In the genomic region with DNA sequence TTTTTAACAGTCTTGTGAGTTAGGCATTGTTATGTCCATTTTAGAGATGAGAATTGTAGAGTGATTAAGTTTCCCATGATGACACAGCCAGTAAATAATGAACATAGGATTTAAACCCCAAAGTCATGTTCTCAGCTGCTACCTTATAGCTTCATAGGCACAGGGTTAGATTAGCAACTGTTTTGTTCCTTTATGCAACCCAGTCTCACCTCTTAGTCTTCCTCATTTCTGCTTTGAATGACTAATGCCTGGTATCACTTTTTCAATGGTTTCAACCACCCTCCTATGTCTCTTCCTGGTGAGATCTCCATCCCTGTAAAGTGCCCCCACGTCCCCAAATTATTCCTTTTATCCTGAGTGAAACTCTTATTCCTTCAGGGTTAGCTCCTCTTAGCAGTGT, we compare ENCODE assay signal across 30 cellular contexts. TPM values are rescaled to one million over a fixed set of nuclear protein-coding genes. Genes with fewer than 3 reads are reported as not detected.
DNase-seq lines count a peak whose midpoint lies in the region; ATAC-seq and TF ChIP-seq lines count a peak whose summit lies in the region.
"Had no signal": no experiment of that assay in that cellular context is flagged by ENCODE, and none has a peak within 500 bp of the region (broad histone marks: within the 10 kb centered on the region; RNA-seq: fewer than 3 reads in every experiment).

No MANE protein-coding gene starts in this region.

- H3K27me3 Mint-ChIP-seq in MCF 10A (ENCODE audit: insufficient read depth, unreplicated experiment) = no peaks in the 10 kb centered on the region
- no peaks in the 10 kb centered on the region for H3K27me3 Mint-ChIP-seq in central memory CD8-positive, alpha-beta T cell
- H3K27me3 Mint-ChIP-seq: activated CD4-positive, alpha-beta T cell treated with anti-CD3 and anti-CD28 coated beads, Interleukin-2, amount 10 ng/mL, durations not matched to agents 24 days and 14 days; activated naive CD8-positive, alpha-beta T cell had no signal

- H3K9ac ChIP-seq in mammary epithelial cell (ENCODE audit: insufficient read depth, low read length) = no peak overlapping the region
- H3K9ac ChIP-seq: BLaER1 treated with 17β-estradiol and CSF1 and Interleukin-3, amounts not matched to agents 10 nM and 100 nM; parathyroid adenoma had no signal

- BruUV-seq in MCF 10A (replicated peaks; lab: Mats Ljungman, UMichigan) (no TSS peak), mammary epithelial cell (replicated peaks; lab: Mats Ljungman, UMichigan) (no TSS peak)

- DNase-seq in MCF 10A (ENCODE audit: unreplicated experiment) (no peak), mammary epithelial cell (no peak), iPS-NIHi11 (ENCODE audit: low spot score) (no peak), anterior cingulate cortex (lab: John Stamatoyannopoulos, UW) (no peak)
- no peak for DNase-seq in central memory CD8-positive, alpha-beta T cell (ENCODE audit: low spot score in 2 of 2)
- DNase-seq: activated CD4-positive, alpha-beta T cell treated with anti-CD3 and anti-CD28 coated beads, Interleukin-2, amount 10 ng/mL, durations not matched to agents 24 days and 14 days; aorta; cortex of kidney; DMS79 treated with DMSO at 0.1 percent for 48 hours; GOT3; left cardiac atrium; NCI-H1417; NCI-H2081 treated with DMSO at 0.1 percent for 48 hours; NCI-H345; NCI-H774; stimulated activated CD4-positive, alpha-beta T cell treated with anti-CD3 and anti-CD28 coated beads, Interleukin-1b, Interleukin-23, amount 100 ng/mL, for 48 hours; upper lobe of left lung; WERI-Rb-1 had no signal

- H3K9me3 ChIP-seq in mammary epithelial cell (replicated peaks; ENCODE audit: insufficient read depth, low read length) = no peaks in the 10 kb centered on the region
- H3K9me3 ChIP-seq: BLaER1 treated with 17β-estradiol and CSF1 and Interleukin-3, amounts not matched to agents 10 nM and 100 nM; right atrium auricular region; upper lobe of left lung had no signal

- no peak overlapping the region for H3K4me3 ChIP-seq in mammary epithelial cell (replicated peaks in 1 of 3; ENCODE audit: insufficient read depth in 1 of 3, low read depth in 2 of 3, low read length in 3 of 3)
- H3K4me3 ChIP-seq: BLaER1 treated with 17β-estradiol and CSF1 and Interleukin-3, amounts not matched to agents 10 nM and 100 nM; right atrium auricular region; smooth muscle cell; upper lobe of left lung had no signal

- peaks cover 18% of the 10 kb centered on the region for H3K4me1 Mint-ChIP-seq in MCF 10A (ENCODE audit: insufficient read depth, unreplicated experiment)
- H3K4me1 Mint-ChIP-seq in central memory CD8-positive, alpha-beta T cell = peaks cover 61% of the 10 kb centered on the region
- H3K4me1 Mint-ChIP-seq: neural crest cell had no signal

- no peaks in the 10 kb centered on the region for H3K27me3 ChIP-seq in mammary epithelial cell (ENCODE audit: insufficient read depth, low read length)
- H3K27me3 ChIP-seq: BLaER1 treated with 17β-estradiol and CSF1 and Interleukin-3, amounts not matched to agents 10 nM and 100 nM; right atrium auricular region; upper lobe of left lung had no signal

- TF ChIP-seq CTCF in MCF 10A (IDR thresholded peaks at IDR 0.05; ENCODE audit: unreplicated experiment) (no peak), mammary epithelial cell (conservative IDR thresholded peaks at IDR 0.05 in 1 of 2, IDR thresholded peaks at IDR 0.05 in 1 of 2; ENCODE audit: extremely low read depth in 1 of 2, insufficient read depth in 1 of 2, low read depth in 1 of 2, low read length in 2 of 2) (no peak)

- 100% methylated on average over 1 of the region's 1 CpG for WGBS in mammary epithelial cell (ENCODE audit: low coverage, missing lambda C conversion rate)

- peak; percentile 58 for ATAC-seq in HG03378 (IDR thresholded peaks at IDR 0.05; ENCODE audit: unreplicated experiment)
- no peak for ATAC-seq in central memory CD8-positive, alpha-beta T cell (replicated peaks; ENCODE audit: extremely low read depth, poor library complexity, severe bottlenecking)
- no peak for ATAC-seq in GM18873 (IDR thresholded peaks at IDR 0.05; ENCODE audit: low FRiP score, unreplicated experiment)
- ATAC-seq: PC-3, Right ventricle myocardium inferior had no signal

- in situ Hi-C loops in mammary epithelial cell (cut with MboI; ENCODE audit: low sequenced_read_pairs in 2 of 2) = no loop called here

- no peak overlapping the region for H3K4me3 Mint-ChIP-seq in MCF 10A (ENCODE audit: unreplicated experiment)
- no peak overlapping the region for H3K4me3 Mint-ChIP-seq in central memory CD8-positive, alpha-beta T cell
- H3K4me3 Mint-ChIP-seq: activated CD4-positive, alpha-beta T cell treated with anti-CD3 and anti-CD28 coated beads, Interleukin-2, amount 10 ng/mL, durations not matched to agents 24 days and 14 days; activated naive CD8-positive, alpha-beta T cell; HFFc6; neural crest cell had no signal

- POLR2A ChIA-PET in MCF 10A (lab: Yijun Ruan, JAX) = interaction anchor here (1.1 to 2.3 kb wide), 3 partner anchors 18 to 43 kb away, joined by 3 to 6 read pairs (median 3); no protein-coding TSS in a partner anchor

- peaks cover 4% of the 10 kb centered on the region for H3K79me2 ChIP-seq in mammary epithelial cell (ENCODE audit: insufficient read depth, low read length)

- peak overlapping the region; percentile 0 for H3K27ac Mint-ChIP-seq in MCF 10A (ENCODE audit: low read depth, unreplicated experiment)
- peak overlapping the region; percentile 2 for H3K27ac Mint-ChIP-seq in central memory CD8-positive, alpha-beta T cell (ENCODE audit: low read depth)
- H3K27ac Mint-ChIP-seq: activated CD4-positive, alpha-beta T cell treated with anti-CD3 and anti-CD28 coated beads, Interleukin-2, amount 10 ng/mL, durations not matched to agents 24 days and 14 days; activated T-helper 2 cell treated with anti-CD3 and anti-CD28 coated beads, Interferon-gamma antibody, Interleukin-2, Interleukin-4, amounts not matched to agents 10 μg/mL and 5 μg/mL and 100 μg/mL, durations not matched to agents 14 hours and 24 hours and 36 hours; HFFc6 had no signal

- H3K27ac ChIP-seq in mammary epithelial cell (ENCODE audit: insufficient read depth, low read depth, low read length) = no peak overlapping the region
- H3K27ac ChIP-seq: parathyroid adenoma, right atrium auricular region, upper lobe of left lung, WERI-Rb-1 had no signal

- CTCF ChIA-PET in MCF 10A (lab: Yijun Ruan, JAX) = interaction anchor here (0.9 to 1.3 kb wide), 3 partner anchors 11 to 65 kb away, joined by 3 to 5 read pairs (median 4); no protein-coding TSS in a partner anchor
- CTCF ChIA-PET in mammary epithelial cell (lab: Charles Lee; ENCODE audit: low non-redundant PET) = no interaction called here

- H2AFZ ChIP-seq in mammary epithelial cell (ENCODE audit: low read depth, low read length) = no peak overlapping the region
- H2AFZ ChIP-seq: parathyroid adenoma had no signal

- H3K36me3 ChIP-seq in mammary epithelial cell (ENCODE audit: insufficient read depth, low read length) = no peaks in the 10 kb centered on the region
- H3K36me3 ChIP-seq: right atrium auricular region, upper lobe of left lung had no signal

- H3K9me3 Mint-ChIP-seq in MCF 10A (ENCODE audit: unreplicated experiment) = no peaks in the 10 kb centered on the region
- H3K9me3 Mint-ChIP-seq in central memory CD8-positive, alpha-beta T cell = no peaks in the 10 kb centered on the region
- H3K9me3 Mint-ChIP-seq: activated T-helper 2 cell treated with anti-CD3 and anti-CD28 coated beads, Interferon-gamma antibody, Interleukin-2, Interleukin-4, amounts not matched to agents 10 μg/mL and 5 μg/mL and 100 μg/mL, durations not matched to agents 14 hours and 24 hours and 36 hours; HFFc6 had no signal

- dilution Hi-C loops in mammary epithelial cell (cut with HindIII; ENCODE audit: low sequenced_read_pairs) = no loop called here

- no peaks in the 10 kb centered on the region for H4K20me1 ChIP-seq in mammary epithelial cell (ENCODE audit: insufficient read depth, low read length)
- H4K20me1 ChIP-seq: BLaER1 treated with 17β-estradiol and CSF1 and Interleukin-3, amounts not matched to agents 10 nM and 100 nM had no signal

- no peaks in the 10 kb centered on the region for H3K4me1 ChIP-seq in mammary epithelial cell (ENCODE audit: insufficient read depth, low read length)
- H3K4me1 ChIP-seq: right atrium auricular region had no signal

- H3K36me3 Mint-ChIP-seq in MCF 10A (ENCODE audit: insufficient read depth, unreplicated experiment) = peaks cover 7% of the 10 kb centered on the region
- peaks cover 16% of the 10 kb centered on the region for H3K36me3 Mint-ChIP-seq in central memory CD8-positive, alpha-beta T cell (ENCODE audit: insufficient read depth)

- H3K4me2 ChIP-seq in mammary epithelial cell (ENCODE audit: insufficient read depth, low read depth, low read length) = no peak overlapping the region
- H3K4me2 ChIP-seq: smooth muscle cell had no signal

- intact Hi-C loops in MCF 10A (cut with micrococcal nuclease) = no loop called here
- intact Hi-C loops in mammary epithelial cell (cut with micrococcal nuclease) = no loop called here

RNA-seq across cellular contexts. Expression of gene MFSD6, which starts 44.3 kb away (rescaled TPM):
- total RNA-seq in MCF 10A (2022) (19.7 and 29.0 TPM in 2 replicates), mammary epithelial cell (10 to 100 TPM; 33.7 to 71.7 TPM)
- 21.2 TPM for polyA plus RNA-seq in mammary epithelial cell
- 34.0 TPM for polyA minus RNA-seq in mammary epithelial cell
